1 cellular context compared by ENCODE assay signal in genomic region chr6:26251354-26252081, GRCh38.
TF ChIP-seq lines count a peak whose summit lies in the region.

No MANE protein-coding gene starts in this region.

TF ChIP-seq in GM12878, 131 proteins besides CTCF, POLR2A, EP300 and RAD21 (continued from another document):
- TF ChIP-seq, protein P1, sequence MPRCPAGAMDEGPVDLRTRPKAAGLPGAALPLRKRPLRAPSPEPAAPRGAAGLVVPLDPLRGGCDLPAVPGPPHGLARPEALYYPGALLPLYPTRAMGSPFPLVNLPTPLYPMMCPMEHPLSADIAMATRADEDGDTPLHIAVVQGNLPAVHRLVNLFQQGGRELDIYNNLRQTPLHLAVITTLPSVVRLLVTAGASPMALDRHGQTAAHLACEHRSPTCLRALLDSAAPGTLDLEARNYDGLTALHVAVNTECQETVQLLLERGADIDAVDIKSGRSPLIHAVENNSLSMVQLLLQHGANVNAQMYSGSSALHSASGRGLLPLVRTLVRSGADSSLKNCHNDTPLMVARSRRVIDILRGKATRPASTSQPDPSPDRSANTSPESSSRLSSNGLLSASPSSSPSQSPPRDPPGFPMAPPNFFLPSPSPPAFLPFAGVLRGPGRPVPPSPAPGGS (IDR thresholded peaks at IDR 0.05; ENCODE audit: borderline replicate concordance, insufficient read depth, low read depth, low read length, poor library complexity, severe bottlenecking) = no peak
- TF ChIP-seq SRF (IDR thresholded peaks at IDR 0.05; ENCODE audit: low read depth in 2 of 2, low read length in 2 of 2) (no peak), MEF2A (IDR thresholded peaks at IDR 0.05; ENCODE audit: insufficient read depth, low read depth, low read length) (no peak), GATAD2B (conservative IDR thresholded peaks at IDR 0.05; ENCODE audit: low read depth) (0 out of 2 replicates have a peak, but pooled peaks have one; percentile 25), TCF3 (IDR thresholded peaks at IDR 0.05; ENCODE audit: borderline replicate concordance, insufficient read depth, low read depth, low read length) (peak; percentile 94), POU2F2 (IDR thresholded peaks at IDR 0.05; ENCODE audit: borderline replicate concordance, low read depth, low read length) (peak; percentile 99), NR2C1 (IDR thresholded peaks at IDR 0.05) (no peak), MTA3 (IDR thresholded peaks at IDR 0.05; ENCODE audit: borderline replicate concordance, low read length) (peak; percentile 98), RFX5 (IDR thresholded peaks at IDR 0.05; ENCODE audit: low read depth, low read length) (no peak), HDAC6 (IDR thresholded peaks at IDR 0.05; ENCODE audit: unreplicated experiment) (peak; percentile 53), PAX8 (IDR thresholded peaks at IDR 0.05) (no peak), ATF7 (IDR thresholded peaks at IDR 0.05; ENCODE audit: low read depth) (no peak), ZNF207 (IDR thresholded peaks at IDR 0.05; ENCODE audit: borderline replicate concordance) (no peak; the same call in 1 of the 2 replicates), RB1 (IDR thresholded peaks at IDR 0.05; ENCODE audit: borderline replicate concordance) (peak; percentile 59; the same call in 1 of the 2 replicates), MEF2B (IDR thresholded peaks at IDR 0.05; ENCODE audit: partially characterized antibody, poor library complexity, severe bottlenecking) (peak; percentile 67), IRF4 (IDR thresholded peaks at IDR 0.05; ENCODE audit: low read depth, low read length) (0 out of 2 replicates have a peak, but pooled peaks have one; percentile 10), ZNF622 (IDR thresholded peaks at IDR 0.05) (no peak), MYC (IDR thresholded peaks at IDR 0.05; ENCODE audit: insufficient read depth, insufficient read length, insufficient replicate concordance, low read length, severe bottlenecking) (no peak), RELA (IDR thresholded peaks at IDR 0.05; ENCODE audit: borderline replicate concordance, partially characterized antibody) (peak; percentile 55), SUPT20H (IDR thresholded peaks at IDR 0.05; ENCODE audit: borderline replicate concordance, control insufficient read depth, low read depth, low read length) (no peak), KDM1A (IDR thresholded peaks at IDR 0.05; ENCODE audit: borderline replicate concordance) (no peak), MLLT1 (IDR thresholded peaks at IDR 0.05) (peak; percentile 95), POLR2AphosphoS5 (IDR thresholded peaks at IDR 0.05; ENCODE audit: low read length) (peak; percentile 99)
